In genomic region chr19:54203151-54203611, GRCh38 we compare ENCODE assay signal across 9 cellular contexts. TPM values are rescaled to one million over a fixed set of nuclear protein-coding genes. Genes with fewer than 3 reads are reported as not detected.
A peak's percentile ranks its signal among the peaks of the same experiment; 100 is the strongest.
DNase-seq lines count a peak whose midpoint lies in the region; ATAC-seq, FAIRE-seq and TF ChIP-seq lines count a peak whose summit lies in the region.
"Had no signal": no experiment of that assay in that cellular context is flagged by ENCODE, and none has a peak within 500 bp of the region (broad histone marks: within the 10 kb centered on the region; RNA-seq: fewer than 3 reads in every experiment).

No MANE protein-coding gene starts in this region.

- peaks cover 54% of the 10 kb centered on the region for H3K79me2 ChIP-seq in HepG2 (ENCODE audit: insufficient read depth, low read length)

- peaks cover 85% of the 10 kb centered on the region for H3K4me1 Mint-ChIP-seq in activated T-cell treated with anti-CD3 and anti-CD28 coated beads, Interleukin-2, amount 50 U/mL, for 72 hours (ENCODE audit: low read depth)

- H3K36me3 Mint-ChIP-seq in activated T-cell treated with anti-CD3 and anti-CD28 coated beads, Interleukin-2, amount 50 U/mL, for 72 hours (ENCODE audit: insufficient read depth in 2 of 2) = peaks cover 28 to 55% of the 10 kb centered on the region in 2 donors
- H3K36me3 Mint-ChIP-seq in activated naive CD4-positive, alpha-beta T cell treated with anti-CD3 and anti-CD28 coated beads, Interleukin-2, amount 50 U/mL, for 72 hours = peaks cover 43 to 69% of the 10 kb centered on the region in 2 donors

- peak overlapping the region; percentile 96 for H3K9ac ChIP-seq in HepG2 (ENCODE audit: insufficient read depth, low read depth, low read length)
- H3K9ac ChIP-seq in subcutaneous abdominal adipose tissue (ENCODE audit: low read length in 5 of 5) = peak overlapping the region in 4 of 5 donors; percentile 6 to 45 (median 14)

- H3K4me2 ChIP-seq in HepG2 (ENCODE audit: low read depth, low read length) = peak overlapping the region; percentile 87

- BruUV-seq in HepG2 (replicated peaks; lab: Mats Ljungman, UMichigan) = no TSS peak

- intact Hi-C loops in HepG2 (cut with micrococcal nuclease; ENCODE audit: unreplicated experiment) = loop anchor here (5.0 kb wide), 1 partner anchor 66 kb away; the partner anchor contains the start of gene CNOT3

- in situ Hi-C loops in HepG2 (cut with HindIII; ENCODE audit: extremely low pct_ligation_motif_present, low pct_unique_long_range_greater_than_20kb) = no loop called here

- no peak for ATAC-seq in activated T-cell treated with anti-CD3 and anti-CD28 coated beads, Interleukin-2, amount 50 U/mL, for 72 hours (replicated peaks in 1 of 2)
- no peak for ATAC-seq in activated naive CD4-positive, alpha-beta T cell treated with anti-CD3 and anti-CD28 coated beads, Interleukin-2, amount 50 U/mL, for 72 hours
- peak; percentile 32 for ATAC-seq in HepG2
- no peak for ATAC-seq in GM21786 (IDR thresholded peaks at IDR 0.05; ENCODE audit: unreplicated experiment)

- peak overlapping the region; percentile 97 for H3K27ac Mint-ChIP-seq in activated T-cell treated with anti-CD3 and anti-CD28 coated beads, Interleukin-2, amount 50 U/mL, for 72 hours
- peak overlapping the region; percentile 56 to 100 for H3K27ac Mint-ChIP-seq in activated naive CD4-positive, alpha-beta T cell treated with anti-CD3 and anti-CD28 coated beads, Interleukin-2, amount 50 U/mL, for 72 hours

- TF ChIP-seq EP300 in HepG2 (IDR thresholded peaks at IDR 0.05; ENCODE audit: low read depth in 2 of 2, low read length in 2 of 2) = no peak
- TF ChIP-seq EP300 in HepG2 (CRISPR knock-in tag; IDR thresholded peaks at IDR 0.05; ENCODE audit: borderline replicate concordance) = no peak

- H3K27me3 ChIP-seq in HepG2 (ENCODE audit: control insufficient read depth in 1 of 2, insufficient read depth in 2 of 2, low read length in 2 of 2) (no peaks in the 10 kb centered on the region; a peak in 1 of 5 replicates), subcutaneous abdominal adipose tissue (ENCODE audit: control insufficient read depth in 5 of 5, insufficient read depth in 4 of 5, low read length in 5 of 5) (no peaks in the 10 kb centered on the region)

- H4K20me1 ChIP-seq in HepG2 (ENCODE audit: insufficient read depth, low read length) = peaks cover 74% of the 10 kb centered on the region

- POLR2A ChIA-PET in HepG2 (lab: Yijun Ruan, JAX) = interaction anchor here (0.6 to 8.7 kb wide), 4 partner anchors 8 to 66 kb away, joined by 3 to 306 read pairs (median 5); partner anchors contain the start of genes CNOT3, MBOAT7 and TSEN34

- H3K36me3 ChIP-seq in HepG2 (replicated peaks in 1 of 2; ENCODE audit: control insufficient read depth in 1 of 2, insufficient read depth in 2 of 2, low read length in 2 of 2) (peaks cover 24 to 68% of the 10 kb centered on the region in 2 experiments), subcutaneous abdominal adipose tissue (ENCODE audit: control insufficient read depth in 5 of 5, insufficient read depth in 5 of 5, low read length in 5 of 5) (peaks cover 14 to 63% (median 54%) of the 10 kb centered on the region in 5 donors)

- 21% methylated on average over 7 of the region's 9 CpGs for WGBS in HepG2 (ENCODE audit: low lambda C conversion rate)

- FAIRE-seq in HepG2 (lab: Jason Lieb, UNC) = peak; percentile 93
- no peak for FAIRE-seq in HTR-8/SVneo (lab: Jason Lieb, UNC)

- H3K4me3 Mint-ChIP-seq in activated T-cell treated with anti-CD3 and anti-CD28 coated beads, Interleukin-2, amount 50 U/mL, for 72 hours = peak overlapping the region; percentile 93 to 94

- H3K9me3 ChIP-seq in HepG2 (ENCODE audit: low read length) (no peaks in the 10 kb centered on the region), subcutaneous abdominal adipose tissue (ENCODE audit: control insufficient read depth in 5 of 5, low read length in 5 of 5) (no peaks in the 10 kb centered on the region)

- H3K27me3 Mint-ChIP-seq in activated T-cell treated with anti-CD3 and anti-CD28 coated beads, Interleukin-2, amount 50 U/mL, for 72 hours (ENCODE audit: low read depth) = no peaks in the 10 kb centered on the region

- H3K9me3 Mint-ChIP-seq in activated T-cell treated with anti-CD3 and anti-CD28 coated beads, Interleukin-2, amount 50 U/mL, for 72 hours = no peaks in the 10 kb centered on the region
- H3K9me3 Mint-ChIP-seq in activated naive CD4-positive, alpha-beta T cell treated with anti-CD3 and anti-CD28 coated beads, Interleukin-2, amount 50 U/mL, for 72 hours = no peaks in the 10 kb centered on the region

- no peak overlapping the region for H2AFZ ChIP-seq in HepG2 (ENCODE audit: low read length)

- CTCF ChIA-PET in HepG2 (lab: Yijun Ruan, JAX; ENCODE audit: low intra/inter-chr PET ratio, low total read pairs) = no interaction called here

- H3K4me1 ChIP-seq in HepG2 (ENCODE audit: insufficient read depth, low read length) = peaks cover 75% of the 10 kb centered on the region
- H3K4me1 ChIP-seq in subcutaneous abdominal adipose tissue (ENCODE audit: control insufficient read depth in 5 of 5, insufficient read depth in 5 of 5, low read length in 5 of 5) = peaks cover 9 to 69% (median 59%) of the 10 kb centered on the region in 5 donors

- peak overlapping the region; percentile 24 for H3K27ac ChIP-seq in HepG2 (ENCODE audit: extremely low read length, insufficient read depth, low read length)
- no peak overlapping the region for H3K27ac ChIP-seq in subcutaneous abdominal adipose tissue (ENCODE audit: low read depth, low read length)

- TF ChIP-seq RAD21 in HepG2 (CRISPR knock-in tag; IDR thresholded peaks at IDR 0.05) = no peak

- DNase-seq in activated T-cell treated with anti-CD3 and anti-CD28 coated beads, Interleukin-2, amount 50 U/mL, for 72 hours = no peak
- no peak for DNase-seq in activated T-cell treated with anti-CD3 and anti-CD28 coated beads, Interleukin-2, amount 50 U/mL, for 1 hour
- no peak for DNase-seq in activated naive CD4-positive, alpha-beta T cell treated with anti-CD3 and anti-CD28 coated beads, Interleukin-2, amount 50 U/mL, for 72 hours (ENCODE audit: low spot score in 2 of 2)
- DNase-seq in HepG2 (ENCODE audit: low spot score) (peak; percentile 82), 8988T (no peak), HTR-8/SVneo (ENCODE audit: insufficient read length, low spot score) (no peak)
- DNase-seq: NCI-H226 had no signal

- peak overlapping the region; percentile 61 to 83 (median 72) for H3K4me3 ChIP-seq in HepG2 (replicated peaks in 1 of 3; ENCODE audit: insufficient read depth in 1 of 3, low read depth in 2 of 3, low read length in 3 of 3)
- peak overlapping the region in 3 of 5 donors; percentile 18 to 40 (median 30) for H3K4me3 ChIP-seq in subcutaneous abdominal adipose tissue (ENCODE audit: low read depth in 1 of 5, low read length in 5 of 5)

- TF ChIP-seq POLR2A in HepG2 (IDR thresholded peaks at IDR 0.05; ENCODE audit: insufficient read depth in 1 of 2, low read depth in 2 of 2, low read length in 2 of 2) = peak in 1 of 2 experiments; percentile 19; a peak in 1 of 4 replicates

- TF ChIP-seq CTCF in HepG2 (CRISPR knock-in tag; IDR thresholded peaks at IDR 0.05) = no peak

RNA-seq across cellular contexts. Expression of gene RPS9, which starts 2.5 kb away (rescaled TPM):
- 1,000 to 10,000 TPM; 1,618 to 1,817 TPM for total RNA-seq in activated T-cell treated with anti-CD3 and anti-CD28 coated beads, Interleukin-2, amount 50 U/mL, for 72 hours
- 1,000 to 10,000 TPM; 1,448 to 1,707 TPM for total RNA-seq in activated naive CD4-positive, alpha-beta T cell treated with anti-CD3 and anti-CD28 coated beads, Interleukin-2, amount 50 U/mL, for 72 hours
- 1,411 and 1,450 TPM in 2 replicates for total RNA-seq in HepG2 (2016; rRNA removed; fragmentation: Illumina TruSeq; extraction: Trizol)
- total RNA-seq in HepG2 (2016; cell fraction: cytosol; rRNA removed; fragmentation: Illumina TruSeq; extraction: Trizol; ENCODE audit: low read depth) = 1,847 and 2,095 TPM in 2 replicates
- total RNA-seq in HepG2 (2016; cell fraction: insoluble cytoplasmic fraction; rRNA removed; fragmentation: Illumina TruSeq; extraction: Trizol) = 1,493 and 1,495 TPM in 2 replicates
- 2,859 and 2,975 TPM in 2 replicates for total RNA-seq in HepG2 (2016; cell fraction: membrane; rRNA removed; fragmentation: Illumina TruSeq; extraction: Trizol)
- total RNA-seq in HepG2 (2016; cell fraction: nucleus; rRNA removed; fragmentation: Illumina TruSeq; extraction: Trizol) = 574 and 605 TPM in 2 replicates
- 2,903 and 3,161 TPM in 2 replicates for polyA plus RNA-seq in HepG2 (2011; rRNA removed)
- 3,446 and 4,669 TPM in 2 replicates for polyA plus RNA-seq in HepG2 (2011; cell fraction: cytosol; rRNA removed)
- polyA plus RNA-seq in HepG2 (2011; cell fraction: nucleus; rRNA removed) = 1,154 and 1,198 TPM in 2 replicates
- 2,294 and 3,529 TPM in 2 replicates for polyA plus RNA-seq in HepG2 (2012)
- polyA plus RNA-seq in HepG2 (2016; cell fraction: cytosol; fragmentation: Illumina TruSeq; extraction: Trizol; ENCODE audit: low read depth) = 2,882 and 3,077 TPM in 2 replicates
- 1,450 and 1,632 TPM in 2 replicates for polyA plus RNA-seq in HepG2 (2016; cell fraction: insoluble cytoplasmic fraction; fragmentation: Illumina TruSeq; extraction: Trizol; ENCODE audit: low read depth)
- polyA plus RNA-seq in HepG2 (2016; cell fraction: membrane; fragmentation: Illumina TruSeq; extraction: Trizol; ENCODE audit: low read depth) = 3,325 and 3,445 TPM in 2 replicates
- 1,079 and 1,215 TPM in 2 replicates for polyA plus RNA-seq in HepG2 (2016; cell fraction: nucleus; fragmentation: Illumina TruSeq; extraction: Trizol; ENCODE audit: insufficient read depth, low read depth)
- polyA minus RNA-seq in HepG2 (2011; rRNA and poly(A)+ RNA removed; ENCODE audit: low replicate concordance) = 647 and 719 TPM in 2 replicates
- 352 and 390 TPM in 2 replicates for polyA minus RNA-seq in HepG2 (2011; cell fraction: cytosol; rRNA and poly(A)+ RNA removed)
- 215 and 249 TPM in 2 replicates for polyA minus RNA-seq in HepG2 (2011; cell fraction: nucleus; rRNA and poly(A)+ RNA removed)

RNA-seq across cellular contexts. Expression of gene TSEN34, which starts 12.1 kb away (rescaled TPM):
- total RNA-seq in activated T-cell treated with anti-CD3 and anti-CD28 coated beads, Interleukin-2, amount 50 U/mL, for 72 hours = 10 to 100 TPM; 11.0 to 17.5 TPM
- total RNA-seq in activated naive CD4-positive, alpha-beta T cell treated with anti-CD3 and anti-CD28 coated beads, Interleukin-2, amount 50 U/mL, for 72 hours = 10 to 100 TPM; 10.2 to 15.8 TPM
- 64.8 and 65.4 TPM in 2 replicates for total RNA-seq in HepG2 (2016; rRNA removed; fragmentation: Illumina TruSeq; extraction: Trizol)
- 15.4 and 16.0 TPM in 2 replicates for total RNA-seq in HepG2 (2016; cell fraction: cytosol; rRNA removed; fragmentation: Illumina TruSeq; extraction: Trizol; ENCODE audit: low read depth)
- total RNA-seq in HepG2 (2016; cell fraction: insoluble cytoplasmic fraction; rRNA removed; fragmentation: Illumina TruSeq; extraction: Trizol) = 63.3 and 68.4 TPM in 2 replicates
- total RNA-seq in HepG2 (2016; cell fraction: membrane; rRNA removed; fragmentation: Illumina TruSeq; extraction: Trizol) = 33.2 and 37.1 TPM in 2 replicates
- total RNA-seq in HepG2 (2016; cell fraction: nucleus; rRNA removed; fragmentation: Illumina TruSeq; extraction: Trizol) = 20.1 and 23.9 TPM in 2 replicates
- polyA plus RNA-seq in HepG2 (2011; rRNA removed) = 55.1 and 62.6 TPM in 2 replicates
- 64.8 and 96.9 TPM in 2 replicates for polyA plus RNA-seq in HepG2 (2011; cell fraction: cytosol; rRNA removed)
- 39.4 and 39.7 TPM in 2 replicates for polyA plus RNA-seq in HepG2 (2011; cell fraction: nucleus; rRNA removed)
- 36.9 and 37.0 TPM in 2 replicates for polyA plus RNA-seq in HepG2 (2012)
- 19.8 and 21.5 TPM in 2 replicates for polyA plus RNA-seq in HepG2 (2016; cell fraction: cytosol; fragmentation: Illumina TruSeq; extraction: Trizol; ENCODE audit: low read depth)
- polyA plus RNA-seq in HepG2 (2016; cell fraction: insoluble cytoplasmic fraction; fragmentation: Illumina TruSeq; extraction: Trizol; ENCODE audit: low read depth) = 66.3 and 66.4 TPM in 2 replicates
- 28.2 and 30.6 TPM in 2 replicates for polyA plus RNA-seq in HepG2 (2016; cell fraction: membrane; fragmentation: Illumina TruSeq; extraction: Trizol; ENCODE audit: low read depth)
- polyA plus RNA-seq in HepG2 (2016; cell fraction: nucleus; fragmentation: Illumina TruSeq; extraction: Trizol; ENCODE audit: insufficient read depth, low read depth) = 31.1 and 43.4 TPM in 2 replicates
- 43.3 and 70.9 TPM in 2 replicates for polyA minus RNA-seq in HepG2 (2011; rRNA and poly(A)+ RNA removed; ENCODE audit: low replicate concordance)
- polyA minus RNA-seq in HepG2 (2011; cell fraction: cytosol; rRNA and poly(A)+ RNA removed) = 29.5 and 30.6 TPM in 2 replicates
- polyA minus RNA-seq in HepG2 (2011; cell fraction: nucleus; rRNA and poly(A)+ RNA removed) = 10.3 and 10.7 TPM in 2 replicates

RNA-seq across cellular contexts. Expression of gene MBOAT7, which starts 13.8 kb away (rescaled TPM):
- 10 to 100 TPM; 60.3 to 71.0 TPM for total RNA-seq in activated T-cell treated with anti-CD3 and anti-CD28 coated beads, Interleukin-2, amount 50 U/mL, for 72 hours
- 10 to 100 TPM; 56.8 to 97.2 TPM for total RNA-seq in activated naive CD4-positive, alpha-beta T cell treated with anti-CD3 and anti-CD28 coated beads, Interleukin-2, amount 50 U/mL, for 72 hours
- 9.0 and 22.2 TPM in 2 replicates for total RNA-seq in HepG2 (2016; rRNA removed; fragmentation: Illumina TruSeq; extraction: Trizol)
- 6.0 and 7.0 TPM in 2 replicates for total RNA-seq in HepG2 (2016; cell fraction: cytosol; rRNA removed; fragmentation: Illumina TruSeq; extraction: Trizol; ENCODE audit: low read depth)
- total RNA-seq in HepG2 (2016; cell fraction: insoluble cytoplasmic fraction; rRNA removed; fragmentation: Illumina TruSeq; extraction: Trizol) = 9.8 and 24.6 TPM in 2 replicates
- 10.9 and 16.4 TPM in 2 replicates for total RNA-seq in HepG2 (2016; cell fraction: membrane; rRNA removed; fragmentation: Illumina TruSeq; extraction: Trizol)
- 22.1 and 22.7 TPM in 2 replicates for total RNA-seq in HepG2 (2016; cell fraction: nucleus; rRNA removed; fragmentation: Illumina TruSeq; extraction: Trizol)
- polyA plus RNA-seq in HepG2 (2011; rRNA removed) = 25.5 and 42.2 TPM in 2 replicates
- polyA plus RNA-seq in HepG2 (2011; cell fraction: cytosol; rRNA removed) = 14.0 and 19.6 TPM in 2 replicates
- 62.9 and 70.0 TPM in 2 replicates for polyA plus RNA-seq in HepG2 (2011; cell fraction: nucleus; rRNA removed)
- 26.2 and 43.9 TPM in 2 replicates for polyA plus RNA-seq in HepG2 (2012)
- polyA plus RNA-seq in HepG2 (2016; cell fraction: cytosol; fragmentation: Illumina TruSeq; extraction: Trizol; ENCODE audit: low read depth) = 5.9 and 6.3 TPM in 2 replicates
- 14.0 and 15.8 TPM in 2 replicates for polyA plus RNA-seq in HepG2 (2016; cell fraction: insoluble cytoplasmic fraction; fragmentation: Illumina TruSeq; extraction: Trizol; ENCODE audit: low read depth)
- polyA plus RNA-seq in HepG2 (2016; cell fraction: membrane; fragmentation: Illumina TruSeq; extraction: Trizol; ENCODE audit: low read depth) = 15.2 and 15.3 TPM in 2 replicates
- 55.8 and 59.3 TPM in 2 replicates for polyA plus RNA-seq in HepG2 (2016; cell fraction: nucleus; fragmentation: Illumina TruSeq; extraction: Trizol; ENCODE audit: insufficient read depth, low read depth)
- polyA minus RNA-seq in HepG2 (2011; rRNA and poly(A)+ RNA removed; ENCODE audit: low replicate concordance) = 43.8 and 78.6 TPM in 2 replicates
- 25.2 and 27.9 TPM in 2 replicates for polyA minus RNA-seq in HepG2 (2011; cell fraction: cytosol; rRNA and poly(A)+ RNA removed)
- polyA minus RNA-seq in HepG2 (2011; cell fraction: nucleus; rRNA and poly(A)+ RNA removed) = 11.7 and 13.1 TPM in 2 replicates

RNA-seq across cellular contexts. Expression of gene LILRB3, which starts 19.6 kb away (rescaled TPM):
- total RNA-seq in activated T-cell treated with anti-CD3 and anti-CD28 coated beads, Interleukin-2, amount 50 U/mL, for 72 hours = 1 to 10 TPM in 1 of 2 donors, under 1 TPM in 1; 0.31 to 1.2 TPM
- total RNA-seq in activated naive CD4-positive, alpha-beta T cell treated with anti-CD3 and anti-CD28 coated beads, Interleukin-2, amount 50 U/mL, for 72 hours = under 1 TPM in 1 of 2 donors, not detected in 1; 0.37 TPM
- not detected in 2 replicates for total RNA-seq in HepG2 (2016; rRNA removed; fragmentation: Illumina TruSeq; extraction: Trizol)
- total RNA-seq in HepG2 (2016; cell fraction: cytosol; rRNA removed; fragmentation: Illumina TruSeq; extraction: Trizol; ENCODE audit: low read depth) = not detected in 2 replicates
- not detected in 2 replicates for total RNA-seq in HepG2 (2016; cell fraction: insoluble cytoplasmic fraction; rRNA removed; fragmentation: Illumina TruSeq; extraction: Trizol)
- total RNA-seq in HepG2 (2016; cell fraction: membrane; rRNA removed; fragmentation: Illumina TruSeq; extraction: Trizol) = not detected in 2 replicates
- not detected in 2 replicates for total RNA-seq in HepG2 (2016; cell fraction: nucleus; rRNA removed; fragmentation: Illumina TruSeq; extraction: Trizol)
- 0.10 and 0.22 TPM in 2 replicates for polyA plus RNA-seq in HepG2 (2011; rRNA removed)
- 0.09 and 0.30 TPM in 2 replicates for polyA plus RNA-seq in HepG2 (2011; cell fraction: cytosol; rRNA removed)
- 0.24 TPM in 1 of 2 replicates, not detected in the other for polyA plus RNA-seq in HepG2 (2011; cell fraction: nucleus; rRNA removed)
- 0.16 and 0.24 TPM in 2 replicates for polyA plus RNA-seq in HepG2 (2012)
- not detected in 2 replicates for polyA plus RNA-seq in HepG2 (2016; cell fraction: cytosol; fragmentation: Illumina TruSeq; extraction: Trizol; ENCODE audit: low read depth)
- polyA plus RNA-seq in HepG2 (2016; cell fraction: insoluble cytoplasmic fraction; fragmentation: Illumina TruSeq; extraction: Trizol; ENCODE audit: low read depth) = not detected in 2 replicates
- polyA plus RNA-seq in HepG2 (2016; cell fraction: membrane; fragmentation: Illumina TruSeq; extraction: Trizol; ENCODE audit: low read depth) = not detected in 2 replicates
- polyA plus RNA-seq in HepG2 (2016; cell fraction: nucleus; fragmentation: Illumina TruSeq; extraction: Trizol; ENCODE audit: insufficient read depth, low read depth) = not detected in 2 replicates
- not detected in 2 replicates for polyA minus RNA-seq in HepG2 (2011; rRNA and poly(A)+ RNA removed; ENCODE audit: low replicate concordance)
- not detected in 2 replicates for polyA minus RNA-seq in HepG2 (2011; cell fraction: cytosol; rRNA and poly(A)+ RNA removed)
- not detected in 2 replicates for polyA minus RNA-seq in HepG2 (2011; cell fraction: nucleus; rRNA and poly(A)+ RNA removed)

RNA-seq across cellular contexts. Expression of gene TMC4, which starts 30.2 kb away (rescaled TPM):
- under 1 TPM; 0.24 to 0.63 TPM for total RNA-seq in activated T-cell treated with anti-CD3 and anti-CD28 coated beads, Interleukin-2, amount 50 U/mL, for 72 hours
- not detected for total RNA-seq in activated naive CD4-positive, alpha-beta T cell treated with anti-CD3 and anti-CD28 coated beads, Interleukin-2, amount 50 U/mL, for 72 hours
- total RNA-seq in HepG2 (2016; rRNA removed; fragmentation: Illumina TruSeq; extraction: Trizol) = 0.24 TPM in 1 of 2 replicates, not detected in the other
- not detected in 2 replicates for total RNA-seq in HepG2 (2016; cell fraction: cytosol; rRNA removed; fragmentation: Illumina TruSeq; extraction: Trizol; ENCODE audit: low read depth)
- total RNA-seq in HepG2 (2016; cell fraction: insoluble cytoplasmic fraction; rRNA removed; fragmentation: Illumina TruSeq; extraction: Trizol) = 0.15 TPM in 1 of 2 replicates, not detected in the other
- total RNA-seq in HepG2 (2016; cell fraction: membrane; rRNA removed; fragmentation: Illumina TruSeq; extraction: Trizol) = 0.41 TPM in 1 of 2 replicates, not detected in the other
- not detected in 2 replicates for total RNA-seq in HepG2 (2016; cell fraction: nucleus; rRNA removed; fragmentation: Illumina TruSeq; extraction: Trizol)
- 0.13 and 0.35 TPM in 2 replicates for polyA plus RNA-seq in HepG2 (2011; rRNA removed)
- 0.08 and 0.15 TPM in 2 replicates for polyA plus RNA-seq in HepG2 (2011; cell fraction: cytosol; rRNA removed)
- 1.8 and 1.9 TPM in 2 replicates for polyA plus RNA-seq in HepG2 (2011; cell fraction: nucleus; rRNA removed)
- 0.41 and 0.86 TPM in 2 replicates for polyA plus RNA-seq in HepG2 (2012)
- polyA plus RNA-seq in HepG2 (2016; cell fraction: cytosol; fragmentation: Illumina TruSeq; extraction: Trizol; ENCODE audit: low read depth) = 0.26 TPM in 1 of 2 replicates, not detected in the other
- not detected in 2 replicates for polyA plus RNA-seq in HepG2 (2016; cell fraction: insoluble cytoplasmic fraction; fragmentation: Illumina TruSeq; extraction: Trizol; ENCODE audit: low read depth)
- polyA plus RNA-seq in HepG2 (2016; cell fraction: membrane; fragmentation: Illumina TruSeq; extraction: Trizol; ENCODE audit: low read depth) = 0.10 and 0.50 TPM in 2 replicates
- 0.73 TPM in 1 of 2 replicates, not detected in the other for polyA plus RNA-seq in HepG2 (2016; cell fraction: nucleus; fragmentation: Illumina TruSeq; extraction: Trizol; ENCODE audit: insufficient read depth, low read depth)
- polyA minus RNA-seq in HepG2 (2011; rRNA and poly(A)+ RNA removed; ENCODE audit: low replicate concordance) = 0.12 and 0.35 TPM in 2 replicates
- polyA minus RNA-seq in HepG2 (2011; cell fraction: cytosol; rRNA and poly(A)+ RNA removed) = not detected in 2 replicates
- 0.87 TPM in 1 of 2 replicates, not detected in the other for polyA minus RNA-seq in HepG2 (2011; cell fraction: nucleus; rRNA and poly(A)+ RNA removed)
